1 cellular context compared by ENCODE assay signal in genomic region chr12:93089805-93090569, GRCh38.
TF ChIP-seq lines count a peak whose summit lies in the region.

No MANE protein-coding gene starts in this region.

TF ChIP-seq in H1, 55 proteins besides CTCF, POLR2A, EP300 and RAD21 (continued from another document):
- TF ChIP-seq JUND (IDR thresholded peaks at IDR 0.05; ENCODE audit: low read length), result no peak
TF ChIP-seq in H1: peak in this region for 0.
